ENCODE assay signal across 10 cellular contexts in genomic region chr10:58742141-58742540, GRCh38.
"Had no signal": no experiment of that assay in that cellular context is flagged by ENCODE, and none has a peak within 500 bp of the region (broad histone marks: within the 10 kb centered on the region; RNA-seq: fewer than 3 reads in every experiment).

No MANE protein-coding gene starts in this region.

- H3K36me3 ChIP-seq: right lobe of liver had no signal

- H3K27me3 ChIP-seq: right lobe of liver had no signal

- H3K9me3 ChIP-seq: right lobe of liver had no signal

- ATAC-seq: activated T-helper 17 cell treated with anti-CD3 and anti-CD28 coated beads, Interleukin-2, amount 50 U/mL, for 72 hours; left ventricle myocardium superior; natural killer cell treated with Interleukin-12 subunit alpha and Interleukin-12 subunit beta and Interleukin-15 and Interleukin-18, amount 100 ng/mL, for 72 hours; right lobe of liver; stimulated activated memory B cell treated with anti-CD40 and anti-IgM and Interleukin-4, amounts not matched to agents 10 μg/mL and 1 μg/mL and 100 μg/mL, for 72 hours had no signal

- H3K4me3 ChIP-seq: right lobe of liver had no signal

- DNase-seq: activated CD4-positive, alpha-beta T cell treated with anti-CD3 and anti-CD28 coated beads, Interleukin-2, amount 50 U/mL, for 1 hour; activated naive CD4-positive, alpha-beta T cell treated with Interleukin-2 at 50 U/mL for 16 hours; erythroblast; hippocampal formation; left ventricle myocardium superior; occipital lobe; right lobe of liver had no signal

- H3K27ac ChIP-seq: right lobe of liver had no signal
